24 cellular contexts compared by ENCODE assay signal in the genomic region with DNA sequence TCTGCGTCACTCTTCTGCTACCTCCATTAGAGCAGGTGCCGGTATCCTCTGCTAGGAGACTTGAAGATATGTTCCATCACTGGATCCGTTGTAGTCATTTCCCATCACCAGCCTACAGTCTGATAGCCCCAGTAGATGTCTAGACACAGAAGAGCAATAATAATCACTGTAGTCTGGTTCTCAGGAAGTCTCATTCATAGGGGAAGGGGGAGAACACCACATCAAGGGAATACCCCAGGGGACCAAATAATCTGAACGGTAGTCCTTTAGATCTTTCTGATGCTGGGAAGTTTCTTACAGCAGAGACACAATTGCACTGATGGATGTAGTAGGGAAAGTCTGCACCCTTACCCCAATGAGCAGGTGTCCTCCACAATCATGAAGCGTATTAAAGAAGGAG.
"Had no signal": no experiment of that assay in that cellular context is flagged by ENCODE, and none has a peak within 500 bp of the region (broad histone marks: within the 10 kb centered on the region; RNA-seq: fewer than 3 reads in every experiment).

No MANE protein-coding gene starts in this region.

- H3K27me3 ChIP-seq: colonic mucosa, esophagus muscularis mucosa, esophagus squamous epithelium, foreskin keratinocyte, gastrocnemius medialis, gastroesophageal sphincter, heart left ventricle, heart right ventricle had no signal

- H3K4me3 ChIP-seq: colonic mucosa, coronary artery, dorsolateral prefrontal cortex, esophagus muscularis mucosa, esophagus squamous epithelium, gastrocnemius medialis, gastroesophageal sphincter, heart left ventricle, heart right ventricle had no signal

- H3K36me3 ChIP-seq: colonic mucosa, esophagus muscularis mucosa, esophagus squamous epithelium, gastrocnemius medialis, gastroesophageal sphincter, heart left ventricle, heart right ventricle had no signal

- H3K4me1 ChIP-seq: colonic mucosa, esophagus muscularis mucosa, esophagus squamous epithelium, foreskin keratinocyte, gastroesophageal sphincter, heart left ventricle, heart right ventricle had no signal

- DNase-seq: colonic mucosa; cortex of kidney; dermis blood vessel endothelial cell; dorsolateral prefrontal cortex; effector CD4-positive, alpha-beta T cell; effector CD8-positive, alpha-beta T cell; effector memory CD4-positive, alpha-beta T cell; effector memory CD8-positive, alpha-beta T cell; endodermal cell; erythroblast; esophagus squamous epithelium; foreskin fibroblast; foreskin keratinocyte; foreskin melanocyte; gastrocnemius medialis; glutamatergic neuron; head of caudate nucleus; heart left ventricle; heart right ventricle had no signal

- H3K27ac ChIP-seq: colonic mucosa, coronary artery, dorsolateral prefrontal cortex, epithelial cell of prostate, esophagus muscularis mucosa, esophagus squamous epithelium, foreskin keratinocyte, gastrocnemius medialis, gastroesophageal sphincter, heart left ventricle, heart right ventricle had no signal

- ATAC-seq: effector memory CD8-positive, alpha-beta T cell; esophagus mucosa; foreskin keratinocyte; gastrocnemius medialis; gastroesophageal sphincter; heart left ventricle; heart right ventricle had no signal

- H3K9me3 ChIP-seq: colonic mucosa, esophagus muscularis mucosa, gastrocnemius medialis, gastroesophageal sphincter had no signal
